3 cellular contexts compared by ENCODE assay signal in the genomic region with DNA sequence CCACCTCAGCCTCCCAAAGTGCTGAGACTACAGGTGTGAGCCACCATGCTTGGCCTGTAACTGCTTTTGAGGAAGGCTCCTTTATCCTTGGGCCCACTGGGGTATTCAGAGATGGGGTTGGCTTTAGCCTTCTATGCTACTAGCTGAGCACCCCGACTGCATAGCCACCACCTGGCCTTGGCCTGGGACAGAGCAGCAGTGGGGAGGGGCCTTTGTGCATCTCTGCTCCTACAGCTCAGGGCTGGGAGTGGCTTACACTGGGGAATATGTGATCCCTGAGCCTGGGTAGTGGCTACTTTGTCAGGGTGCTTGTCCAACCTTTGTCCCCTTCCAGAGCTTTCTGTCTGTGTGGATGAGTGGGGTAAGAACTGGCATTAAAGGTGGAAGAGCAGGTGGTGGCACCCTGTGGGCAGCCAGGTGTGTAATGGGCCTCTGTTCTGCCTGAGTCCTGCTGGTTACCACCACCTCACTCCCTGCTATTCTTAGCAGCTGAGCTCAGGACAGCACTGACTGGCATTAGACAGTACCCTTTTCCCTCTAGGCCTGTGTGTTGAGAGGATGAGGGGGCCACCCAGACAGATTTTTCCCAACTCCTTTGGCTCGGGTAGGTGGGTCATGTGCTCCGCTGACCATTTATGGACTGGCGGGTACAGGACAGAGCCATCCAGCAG. TPM values are rescaled to one million over a fixed set of nuclear protein-coding genes. Genes with fewer than 3 reads are reported as not detected.
"Had no signal": no experiment of that assay in that cellular context is flagged by ENCODE, and none has a peak within 500 bp of the region (broad histone marks: within the 10 kb centered on the region; RNA-seq: fewer than 3 reads in every experiment).

No MANE protein-coding gene starts in this region.

RNA-seq across cellular contexts. Expression of a gene that starts 24.0 kb away (rescaled TPM):
- total RNA-seq: activated naive CD8-positive, alpha-beta T cell treated with anti-CD3 and anti-CD28 coated beads for 36 hours; aorta; MCF 10A had no signal
